Comparison of ENCODE assay signal across 8 cellular contexts in genomic region chr15:78308422-78309021, GRCh38. TPM values are rescaled to one million over a fixed set of nuclear protein-coding genes. Genes with fewer than 3 reads are reported as not detected.
DNase-seq lines count a peak whose midpoint lies in the region; TF ChIP-seq lines count a peak whose summit lies in the region.

No MANE protein-coding gene starts in this region.

- intact Hi-C loops in head of caudate nucleus (cut with DNase I): loop anchor here (5.0 kb wide), 2 partner anchors 114 to 174 kb away; no protein-coding TSS in a partner anchor

- no peaks in the 10 kb centered on the region for H3K9me3 ChIP-seq in Peyer's patch

- TF ChIP-seq POLR2A in Peyer's patch (IDR thresholded peaks at IDR 0.05): no peak

- no peak overlapping the region for H3K4me3 ChIP-seq in Peyer's patch

- peaks cover 0 to 4% of the 10 kb centered on the region in 2 donors for H3K27me3 ChIP-seq in Peyer's patch

- peaks cover 0 to 5% (median 0%) of the 10 kb centered on the region in 4 donors for H3K4me1 ChIP-seq in Peyer's patch

- TF ChIP-seq CTCF in LNCAP (IDR thresholded peaks at IDR 0.05) (peak; percentile 96), Peyer's patch (IDR thresholded peaks at IDR 0.05) (peak in 4 of 6 experiments; percentile 64 to 92 (median 90))

- DNase-seq in ELF-1 (ENCODE audit: low read depth, low spot score): peak; percentile 87
- peak; percentile 20 to 82 (median 80) for DNase-seq in Peyer's patch
- DNase-seq in activated naive CD4-positive, alpha-beta T cell treated with anti-CD3 and anti-CD28 coated beads, Interleukin-2, amount 50 U/mL, for 16 hours: peak; percentile 41
- peak; percentile 68 to 91 (median 82) for DNase-seq in head of caudate nucleus
- peak; percentile 53 for DNase-seq in pons (ENCODE audit: low spot score)
- DNase-seq in effector CD8-positive, alpha-beta T cell (lab: John Stamatoyannopoulos, UW): no peak
- no peak for DNase-seq in GF-D8 (lab: John Stamatoyannopoulos, UW)

- no peak overlapping the region for H3K27ac ChIP-seq in Peyer's patch

- H3K36me3 ChIP-seq in Peyer's patch: no peaks in the 10 kb centered on the region

RNA-seq across cellular contexts. Expression of gene SKIC8, which starts 9.1 kb away (rescaled TPM):
- total RNA-seq in Peyer's patch: 10 to 100 TPM; 23.7 to 46.2 (median 43.7) TPM

RNA-seq across cellular contexts. Expression of gene CRABP1, which starts 31.6 kb away (rescaled TPM):
- total RNA-seq in Peyer's patch: 1 to 10 TPM in 1 of 4 donors, not detected in 3; 2.1 TPM

RNA-seq across cellular contexts. Expression of gene DNAJA4, which starts 44.2 kb away (rescaled TPM):
- 10 to 100 TPM; 25.6 to 48.9 (median 33.5) TPM for total RNA-seq in Peyer's patch

Comparison
In these comparisons a context has a peak if more than half of its experiments do, and no peak if none do; other contexts are left out.
1. DNase-seq: peak in ELF-1 (single experiment), Peyer's patch (3 of 3), activated naive CD4-positive, alpha-beta T cell treated with anti-CD3 and anti-CD28 coated beads, Interleukin-2, amount 50 U/mL, for 16 hours (single experiment), head of caudate nucleus (42 of 42) and pons (single experiment); none in effector CD8-positive, alpha-beta T cell (single experiment) and GF-D8 (single experiment).